10 cellular contexts compared by ENCODE assay signal in the genomic region with DNA sequence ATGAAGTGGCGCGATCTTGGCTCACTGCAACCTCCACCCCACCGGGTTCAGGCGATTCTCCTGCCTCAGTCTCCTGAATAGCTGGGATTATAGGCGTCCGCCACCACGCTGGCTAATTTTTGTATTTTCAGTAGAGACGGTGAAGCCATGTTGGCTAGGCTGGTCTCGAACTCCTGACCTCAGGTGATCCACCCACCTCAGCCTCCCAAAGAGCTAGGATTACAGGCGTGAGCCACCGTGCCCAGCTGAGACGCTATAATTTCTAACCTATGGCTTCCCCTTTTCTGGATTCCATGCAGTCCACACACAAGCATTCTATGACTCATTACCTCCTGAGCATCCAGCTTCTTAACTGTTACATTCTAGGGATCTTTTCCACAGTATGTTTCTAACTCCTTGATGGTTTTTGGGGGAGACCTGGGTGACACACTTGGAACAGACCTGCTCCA. TPM values are rescaled to one million over a fixed set of nuclear protein-coding genes. Genes with fewer than 3 reads are reported as not detected.
DNase-seq lines count a peak whose midpoint lies in the region; ATAC-seq and TF ChIP-seq lines count a peak whose summit lies in the region.
"Had no signal": no experiment of that assay in that cellular context is flagged by ENCODE, and none has a peak within 500 bp of the region (broad histone marks: within the 10 kb centered on the region; RNA-seq: fewer than 3 reads in every experiment).

No MANE protein-coding gene starts in this region.

- H3K36me3 Mint-ChIP-seq in progenitor cell of endocrine pancreas (ENCODE audit: insufficient read depth) = peaks cover 16% of the 10 kb centered on the region

- intact Hi-C loops in Panc1 (cut with micrococcal nuclease; ENCODE audit: unreplicated experiment) = no loop called here

- CTCF ChIA-PET in Panc1 (lab: Charles Lee) = interaction anchor here (1.2 kb wide), 1 partner anchor 33 kb away, joined by 4 read pairs; no protein-coding TSS in a partner anchor

- no TSS peak for BruUV-seq in Panc1 (replicated peaks; lab: Mats Ljungman, UMichigan)

- H3K27ac Mint-ChIP-seq in progenitor cell of endocrine pancreas = peak overlapping the region; percentile 95

- peak overlapping the region in 1 of 2 experiments; percentile 15; a peak in 2 of 4 replicates for H3K4me3 ChIP-seq in Panc1 (ENCODE audit: low read depth in 2 of 2, low read length in 2 of 2)
- no peak overlapping the region for H3K4me3 ChIP-seq in epithelial cell of esophagus (ENCODE audit: low read length)
- H3K4me3 ChIP-seq: dorsolateral prefrontal cortex had no signal

- TF ChIP-seq CTCF in Panc1 (IDR thresholded peaks at IDR 0.05) = no peak
- no peak for TF ChIP-seq CTCF in epithelial cell of esophagus (IDR thresholded peaks at IDR 0.05; ENCODE audit: insufficient read depth, low read depth, low read length, missing control alignments)
- no peak for TF ChIP-seq CTCF in progenitor cell of endocrine pancreas (IDR thresholded peaks at IDR 0.05; ENCODE audit: unreplicated experiment)

- no peak overlapping the region for H3K4me3 Mint-ChIP-seq in progenitor cell of endocrine pancreas (ENCODE audit: low read depth)

- H3K36me3 ChIP-seq in Panc1 (ENCODE audit: control insufficient read depth, insufficient read depth, low read length) = no peaks in the 10 kb centered on the region; the same call in 1 of the 2 replicates

- peaks cover 48% of the 10 kb centered on the region for H3K4me1 ChIP-seq in Panc1 (ENCODE audit: control insufficient read depth, insufficient read depth, low read length)

- in situ Hi-C loops in Panc1 (cut with HindIII; ENCODE audit: low pct_unique_long_range_greater_than_20kb, low sequenced_read_pairs) = no loop called here

- H3K9me3 Mint-ChIP-seq in progenitor cell of endocrine pancreas (ENCODE audit: low read depth) = peaks cover 3% of the 10 kb centered on the region

- POLR2A ChIA-PET in Panc1 (lab: Charles Lee) = interaction anchor here (0.7 kb wide), 1 partner anchor 327 kb away, joined by 15 read pairs; no protein-coding TSS in a partner anchor

- DNase-seq in GM04504 (ENCODE audit: low read depth) = peak; percentile 37
- no peak for DNase-seq in Panc1 (ENCODE audit: low read depth, low spot score)
- peak; percentile 84 for DNase-seq in epithelial cell of esophagus (ENCODE audit: low read depth)
- DNase-seq in progenitor cell of endocrine pancreas (ENCODE audit: low spot score, unreplicated experiment) = no peak
- no peak for DNase-seq in hypothalamus (lab: John Stamatoyannopoulos, UW)
- no peak for DNase-seq in NCI-H2107 treated with DMSO at 0.1 percent for 48 hours (lab: John Stamatoyannopoulos, UW; ENCODE audit: unreplicated experiment)
- no peak for DNase-seq in putamen (ENCODE audit: low spot score)
- DNase-seq: dorsolateral prefrontal cortex; stimulated activated CD4-positive, alpha-beta T cell treated with anti-CD3 and anti-CD28 coated beads, Interleukin-15, amount 100 ng/mL, for 24 hours had no signal

- no peaks in the 10 kb centered on the region for H3K27me3 ChIP-seq in Panc1 (ENCODE audit: control insufficient read depth, insufficient read depth, low read length)
- H3K27me3 ChIP-seq: dorsolateral prefrontal cortex had no signal

- H3K27me3 Mint-ChIP-seq in progenitor cell of endocrine pancreas = no peaks in the 10 kb centered on the region

- H3K9me3 ChIP-seq in Panc1 (ENCODE audit: control insufficient read depth, insufficient read depth, low read depth, low read length) = no peaks in the 10 kb centered on the region

- ATAC-seq in Panc1 = peak; percentile 59
- ATAC-seq in GM19463 (IDR thresholded peaks at IDR 0.05; ENCODE audit: unreplicated experiment) = no peak

- peaks cover 37% of the 10 kb centered on the region for H3K4me1 Mint-ChIP-seq in progenitor cell of endocrine pancreas (ENCODE audit: low read depth)

- H3K27ac ChIP-seq in Panc1 (ENCODE audit: low read length) = peak overlapping the region; percentile 94
- H3K27ac ChIP-seq: dorsolateral prefrontal cortex had no signal

RNA-seq across cellular contexts. Expression of a gene that starts 11.9 kb away (rescaled TPM):
- total RNA-seq in Panc1 (2021; ENCODE audit: unreplicated experiment) = 163 TPM
- polyA plus RNA-seq in Panc1 (2012; ENCODE audit: insufficient read length) = 73.4 TPM
- 61.3 and 62.1 TPM in 2 replicates for total RNA-seq in progenitor cell of endocrine pancreas

RNA-seq across cellular contexts. Expression of a gene that starts 53.6 kb away (rescaled TPM):
- total RNA-seq in Panc1 (2021; ENCODE audit: unreplicated experiment) = 1,916 TPM
- 3,818 TPM for polyA plus RNA-seq in Panc1 (2012; ENCODE audit: insufficient read length)
- total RNA-seq in progenitor cell of endocrine pancreas = 2,013 and 2,136 TPM in 2 replicates

Comparison
In these comparisons a context has a peak if more than half of its experiments do, and no peak if none do; other contexts are left out.
1. DNase-seq: peak in GM04504 (single experiment) and epithelial cell of esophagus (single experiment); none in Panc1 (single experiment), progenitor cell of endocrine pancreas (single experiment), hypothalamus (0 of 51), NCI-H2107 treated with DMSO at 0.1 percent for 48 hours (single experiment) and putamen (single experiment).